ENCODE assay signal across 6 cellular contexts in the genomic region with DNA sequence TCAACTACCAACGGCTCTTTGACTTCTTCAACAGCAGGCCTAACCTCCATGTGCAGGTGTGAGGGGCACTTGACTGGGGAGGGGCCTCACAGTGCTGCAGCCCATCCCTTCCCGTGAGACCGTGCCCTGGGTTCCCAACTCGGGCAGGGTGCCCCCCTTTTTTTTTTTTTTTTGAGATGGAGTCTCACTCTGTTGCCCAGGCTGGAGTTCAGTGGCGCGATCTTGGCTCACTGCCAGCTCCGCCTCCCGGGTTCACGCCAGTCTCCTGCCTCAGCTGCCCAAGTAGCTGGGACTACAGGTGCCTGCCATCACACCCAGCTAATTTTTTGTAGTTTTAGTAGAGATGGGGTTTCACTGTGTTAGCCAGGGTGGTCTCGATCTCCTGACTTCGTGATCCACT. TPM values are rescaled to one million over a fixed set of nuclear protein-coding genes. Genes with fewer than 3 reads are reported as not detected.
A peak's percentile ranks its signal among the peaks of the same experiment; 100 is the strongest.
DNase-seq lines count a peak whose midpoint lies in the region; ATAC-seq and TF ChIP-seq lines count a peak whose summit lies in the region.
"Not testable (repeated sequence)": the region's sequence is repeated elsewhere in the genome, so short reads cannot be mapped to it uniquely, and the experiment has no call there.

No MANE protein-coding gene starts in this region.

- WGBS in spleen, 5 donors, result 84 to 96% (median 92%) methylated on average over 11 of the region's 11 CpGs

- not testable (repeated sequence) for H3K4me1 ChIP-seq in lower lobe of right lung
- peaks cover 0 to 68% (median 11%) of the 10 kb centered on the region in 6 donors for H3K4me1 ChIP-seq in spleen

- peak overlapping the region; percentile 35 for H3K27ac ChIP-seq in angular gyrus (ENCODE audit: low read depth, low read length)
- H3K27ac ChIP-seq in dorsolateral prefrontal cortex, result peak overlapping the region in 45 of 59 donors; percentile 14 to 100 (median 98)
- not testable (repeated sequence) for H3K27ac ChIP-seq in lower lobe of right lung, spleen

- H3K27me3 Mint-ChIP-seq in T-helper 17 cell, result not testable (repeated sequence)

- intact Hi-C loops in dorsolateral prefrontal cortex (cut with DNase I); left ventricle myocardium superior (cut with micrococcal nuclease); lower lobe of right lung (cut with DNase I); spleen (cut with DNase I; ENCODE audit: low total_unique reads): not testable (repeated sequence)

- not testable (repeated sequence) for DNase-seq in T-helper 17 cell, dorsolateral prefrontal cortex
- DNase-seq in left ventricle myocardium superior (peak; percentile 29), lower lobe of right lung (peak; percentile 18), spleen (peak; percentile 29)

- ATAC-seq in T-helper 17 cell, left ventricle myocardium superior, lower lobe of right lung: not testable (repeated sequence)

- TF ChIP-seq CTCF in dorsolateral prefrontal cortex (IDR thresholded peaks at IDR 0.05 in 54 of 56, conservative IDR thresholded peaks at IDR 0.05 in 2 of 56; ENCODE audit: low read depth in 1 of 56, partially characterized antibody in 56 of 56); lower lobe of right lung (IDR thresholded peaks at IDR 0.05); spleen (IDR thresholded peaks at IDR 0.05 in 8 of 11, conservative IDR thresholded peaks at IDR 0.05 in 3 of 11): not testable (repeated sequence)

- H3K4me1 Mint-ChIP-seq in T-helper 17 cell, result peaks cover 11% of the 10 kb centered on the region

- H3K4me3 ChIP-seq in dorsolateral prefrontal cortex, lower lobe of right lung, spleen: not testable (repeated sequence)

- H3K27me3 ChIP-seq in dorsolateral prefrontal cortex; lower lobe of right lung (ENCODE audit: low read depth); spleen (replicated peaks in 1 of 7): not testable (repeated sequence)

- H3K36me3 ChIP-seq in lower lobe of right lung (peaks cover 97% of the 10 kb centered on the region), spleen (peaks cover 17 to 100% (median 96%) of the 10 kb centered on the region in 6 donors)

- peak overlapping the region; percentile 60 for H3K27ac Mint-ChIP-seq in T-helper 17 cell

- H3K9me3 ChIP-seq in T-helper 17 cell (ENCODE audit: control insufficient read depth, low read length, poor library complexity, severe bottlenecking); lower lobe of right lung; spleen: not testable (repeated sequence)

- H3K36me3 Mint-ChIP-seq in T-helper 17 cell (ENCODE audit: low read depth), result not testable (repeated sequence)

- H3K4me3 Mint-ChIP-seq in T-helper 17 cell, result not testable (repeated sequence)

- not testable (repeated sequence) for TF ChIP-seq POLR2A in spleen (IDR thresholded peaks at IDR 0.05)

RNA-seq across cellular contexts. Expression of gene MAN2A2, which starts 6.3 kb away (rescaled TPM):
- total RNA-seq in T-helper 17 cell (100 to 1,000 TPM; 159 to 186 TPM), dorsolateral prefrontal cortex (100 to 1,000 TPM; 152 to 468 (median 226) TPM), left ventricle myocardium superior (146 TPM), lower lobe of right lung (96.9 TPM), spleen (100 to 1,000 TPM; 105 to 167 (median 120) TPM)
- polyA plus RNA-seq in spleen, result 10 to 100 TPM; 13.7 to 46.1 (median 24.0) TPM

RNA-seq across cellular contexts. Expression of gene HDDC3, which starts 22.9 kb away (rescaled TPM):
- total RNA-seq in T-helper 17 cell (10 to 100 TPM; 11.1 to 12.9 TPM), dorsolateral prefrontal cortex (10 to 100 TPM in 119 of 120 experiments, 1 to 10 TPM in 1; 8.6 to 40.8 (median 20.2) TPM), left ventricle myocardium superior (15.0 TPM), lower lobe of right lung (16.0 TPM), spleen (10 to 100 TPM; 12.8 to 25.9 (median 18.0) TPM)
- 10 to 100 TPM; 23.9 to 34.5 (median 31.0) TPM for polyA plus RNA-seq in spleen

RNA-seq across cellular contexts. Expression of gene FES, which starts 25.1 kb away (rescaled TPM):
- total RNA-seq in T-helper 17 cell (10 to 100 TPM in 1 of 2 donors, 1 to 10 TPM in 1; 6.0 to 12.7 TPM), dorsolateral prefrontal cortex (10 to 100 TPM in 95 of 120 experiments, 1 to 10 TPM in 25; 5.3 to 39.5 (median 13.8) TPM), left ventricle myocardium superior (15.4 TPM), lower lobe of right lung (51.0 TPM), spleen (100 to 1,000 TPM; 150 to 369 (median 272) TPM)
- polyA plus RNA-seq in spleen, result 100 to 1,000 TPM in 1 of 3 donors, 10 to 100 TPM in 2; 39.5 to 176 (median 89.2) TPM

RNA-seq across cellular contexts. Expression of gene UNC45A, which starts 25.6 kb away (rescaled TPM):
- total RNA-seq in T-helper 17 cell (10 to 100 TPM; 36.9 to 38.3 TPM), dorsolateral prefrontal cortex (10 to 100 TPM; 35.1 to 68.4 (median 47.2) TPM), left ventricle myocardium superior (24.4 TPM), lower lobe of right lung (50.4 TPM), spleen (10 to 100 TPM; 32.8 to 59.5 (median 42.6) TPM)
- polyA plus RNA-seq in spleen, result 10 to 100 TPM; 32.2 to 43.6 (median 32.8) TPM

RNA-seq across cellular contexts. Expression of gene FURIN, which starts 41.1 kb away (rescaled TPM):
- total RNA-seq in T-helper 17 cell, result 100 to 1,000 TPM; 133 to 260 TPM
- total RNA-seq in dorsolateral prefrontal cortex, result 10 to 100 TPM; 28.0 to 73.1 (median 40.8) TPM
- 49.9 TPM for total RNA-seq in left ventricle myocardium superior
- 86.5 TPM for total RNA-seq in lower lobe of right lung
- 100 to 1,000 TPM in 2 of 7 donors, 10 to 100 TPM in 5; 62.0 to 139 (median 86.8) TPM for total RNA-seq in spleen
- 10 to 100 TPM in 2 of 3 donors, 1 to 10 TPM in 1; 10.0 to 33.3 (median 10.9) TPM for polyA plus RNA-seq in spleen
